11 cellular contexts compared by ENCODE assay signal in the genomic region with DNA sequence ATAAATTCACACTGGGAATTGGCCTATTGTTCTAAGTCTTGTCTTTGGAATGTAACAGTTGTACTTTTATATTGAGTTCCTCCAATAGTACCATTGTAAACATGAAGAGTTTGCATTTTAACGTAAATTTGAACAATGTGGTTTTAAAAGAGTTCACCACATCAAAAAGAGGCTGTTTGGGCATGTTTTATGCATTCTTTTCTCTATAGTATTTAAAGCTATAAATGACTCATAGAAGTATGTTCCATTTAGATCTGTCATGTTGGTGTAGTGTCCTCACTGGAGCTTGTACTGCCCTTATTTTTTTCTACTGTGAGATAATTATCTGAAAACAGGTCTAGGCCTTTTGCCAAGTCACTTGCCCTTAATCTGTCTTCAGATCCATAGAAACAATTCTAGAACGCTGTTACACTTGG.
DNase-seq lines count a peak whose midpoint lies in the region; ATAC-seq and TF ChIP-seq lines count a peak whose summit lies in the region.
"Had no signal": no experiment of that assay in that cellular context is flagged by ENCODE, and none has a peak within 500 bp of the region (broad histone marks: within the 10 kb centered on the region; RNA-seq: fewer than 3 reads in every experiment).

No MANE protein-coding gene starts in this region.

- H3K27ac ChIP-seq in SK-N-SH (ENCODE audit: low read depth in 2 of 2, low read length in 1 of 2) = peak overlapping the region; percentile 33 to 47; a peak in 2 of 4 replicates
- no peak overlapping the region for H3K27ac ChIP-seq in stomach

- H3K27me3 ChIP-seq in SK-N-SH (ENCODE audit: insufficient read depth) (no peaks in the 10 kb centered on the region), stomach (no peaks in the 10 kb centered on the region)

- H3K9me3 ChIP-seq in SK-N-SH = no peaks in the 10 kb centered on the region
- H3K9me3 ChIP-seq in stomach = no peaks in the 10 kb centered on the region

- TF ChIP-seq EP300 in SK-N-SH (IDR thresholded peaks at IDR 0.05; ENCODE audit: borderline replicate concordance in 1 of 2, low read depth in 1 of 2, low read length in 1 of 2) (peak; percentile 30 to 80; a peak in 1 of 4 replicates), stomach (IDR thresholded peaks at IDR 0.05) (no peak)

- H3K36me3 ChIP-seq in SK-N-SH (replicated peaks in 1 of 2; ENCODE audit: control insufficient read depth in 1 of 2, insufficient read depth in 2 of 2, low read length in 1 of 2) (no peaks in the 10 kb centered on the region), stomach (no peaks in the 10 kb centered on the region)

- no peaks in the 10 kb centered on the region for H4K20me1 ChIP-seq in SK-N-SH (ENCODE audit: insufficient read depth)

- H3K4me1 ChIP-seq in SK-N-SH (ENCODE audit: control insufficient read depth in 1 of 2, insufficient read depth in 2 of 2, low read depth in 1 of 2, low read length in 1 of 2) (peaks cover 8 to 10% of the 10 kb centered on the region in 2 experiments; a peak in 3 of 4 replicates), stomach (no peaks in the 10 kb centered on the region)

- CTCF ChIA-PET in SK-N-SH (lab: Yijun Ruan, JAX) = interaction anchor here (1.8 kb wide), 1 partner anchor 1317 kb away, joined by 4 read pairs; no protein-coding TSS in a partner anchor

- ATAC-seq in HG03565 (IDR thresholded peaks at IDR 0.05; ENCODE audit: unreplicated experiment) = peak; percentile 38
- no peak for ATAC-seq in HG02678 (IDR thresholded peaks at IDR 0.05; ENCODE audit: unreplicated experiment)
- no peak for ATAC-seq in left ventricle myocardium superior

- TF ChIP-seq POLR2A in stomach (IDR thresholded peaks at IDR 0.05) = no peak

- H3K9me2 ChIP-seq in SK-N-SH = no peaks in the 10 kb centered on the region

- TF ChIP-seq CTCF in SK-N-SH (IDR thresholded peaks at IDR 0.05) (no peak), stomach (IDR thresholded peaks at IDR 0.05) (no peak)

- no peak overlapping the region for H2AFZ ChIP-seq in SK-N-SH (ENCODE audit: low read depth)

- H3K4me2 ChIP-seq in SK-N-SH = no peak overlapping the region; the same call in 1 of the 2 replicates

- DNase-seq in AG08395 (ENCODE audit: low spot score) (peak; percentile 23), SK-N-SH (peak; percentile 27), fibroblast of the conjunctiva (ENCODE audit: low read depth) (peak; percentile 68), posterior vena cava (ENCODE audit: low spot score) (no peak), stomach (no peak), left ventricle myocardium superior (no peak)
- DNase-seq: NCI-H1048, retina had no signal

- intact Hi-C loops in posterior vena cava (cut with DNase I) (no loop called here), stomach (cut with DNase I; ENCODE audit: low total_unique reads) (no loop called here), left ventricle myocardium superior (cut with micrococcal nuclease) (no loop called here)

- WGBS in SK-N-SH (ENCODE audit: low lambda C conversion rate) = 13% methylated on average over 2 of the region's 2 CpGs
- WGBS in stomach, 5 donors = 52 to 64% (median 61%) methylated on average over 2 of the region's 2 CpGs

- POLR2A ChIA-PET in SK-N-SH (lab: Yijun Ruan, JAX) = no interaction called here

- H3K4me3 ChIP-seq in SK-N-SH (ENCODE audit: low read depth in 2 of 2, low read length in 1 of 2) (no peak overlapping the region), stomach (no peak overlapping the region)
- H3K4me3 ChIP-seq: lung had no signal

- no peak for TF ChIP-seq RAD21 in SK-N-SH (IDR thresholded peaks at IDR 0.05; ENCODE audit: low read length)

- H3K79me2 ChIP-seq in SK-N-SH (ENCODE audit: insufficient read depth) = no peaks in the 10 kb centered on the region

- H3K9ac ChIP-seq in SK-N-SH = no peak overlapping the region

- H3F3A ChIP-seq in SK-N-SH (replicated peaks; ENCODE audit: insufficient read depth) = peaks cover 11% of the 10 kb centered on the region

TF ChIP-seq in SK-N-SH, 30 proteins besides CTCF, POLR2A, EP300 and RAD21 (continues in another document):
- TF ChIP-seq, protein P1, sequence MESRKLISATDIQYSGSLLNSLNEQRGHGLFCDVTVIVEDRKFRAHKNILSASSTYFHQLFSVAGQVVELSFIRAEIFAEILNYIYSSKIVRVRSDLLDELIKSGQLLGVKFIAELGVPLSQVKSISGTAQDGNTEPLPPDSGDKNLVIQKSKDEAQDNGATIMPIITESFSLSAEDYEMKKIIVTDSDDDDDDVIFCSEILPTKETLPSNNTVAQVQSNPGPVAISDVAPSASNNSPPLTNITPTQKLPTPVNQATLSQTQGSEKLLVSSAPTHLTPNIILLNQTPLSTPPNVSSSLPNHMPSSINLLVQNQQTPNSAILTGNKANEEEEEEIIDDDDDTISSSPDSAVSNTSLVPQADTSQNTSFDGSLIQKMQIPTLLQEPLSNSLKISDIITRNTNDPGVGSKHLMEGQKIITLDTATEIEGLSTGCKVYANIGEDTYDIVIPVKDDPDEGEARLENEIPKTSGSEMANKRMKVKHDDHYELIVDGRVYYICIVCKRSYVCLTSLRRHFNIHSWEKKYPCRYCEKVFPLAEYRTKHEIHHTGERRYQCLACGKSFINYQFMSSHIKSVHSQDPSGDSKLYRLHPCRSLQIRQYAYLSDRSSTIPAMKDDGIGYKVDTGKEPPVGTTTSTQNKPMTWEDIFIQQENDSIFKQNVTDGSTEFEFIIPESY (IDR thresholded peaks at IDR 0.05; ENCODE audit: borderline replicate concordance, low read depth) = no peak
- TF ChIP-seq SIN3A (IDR thresholded peaks at IDR 0.05; ENCODE audit: borderline replicate concordance, low read depth, low read length) (no peak), JUND (IDR thresholded peaks at IDR 0.05) (peak; percentile 82), TEAD4 (IDR thresholded peaks at IDR 0.05; ENCODE audit: borderline replicate concordance, insufficient read depth) (peak; percentile 57; the same call in 1 of the 2 replicates), SMC3 (IDR thresholded peaks at IDR 0.05; ENCODE audit: low read depth, low read length) (no peak), MXI1 (IDR thresholded peaks at IDR 0.05; ENCODE audit: low read depth, low read length) (0 out of 2 replicates have a peak, but pooled peaks have one; percentile 22), TAF1 (IDR thresholded peaks at IDR 0.05; ENCODE audit: borderline replicate concordance, low read depth, low read length) (no peak), FOSL2 (IDR thresholded peaks at IDR 0.05; ENCODE audit: borderline replicate concordance, low read depth) (peak; percentile 75; the same call in 1 of the 2 replicates), FOXM1 (IDR thresholded peaks at IDR 0.05; ENCODE audit: low read depth) (peak; percentile 79), CHD2 (IDR thresholded peaks at IDR 0.05; ENCODE audit: low read length, partially characterized antibody) (no peak), ELF1 (IDR thresholded peaks at IDR 0.05) (no peak), RFX5 (IDR thresholded peaks at IDR 0.05; ENCODE audit: low read length) (no peak), MEF2A (IDR thresholded peaks at IDR 0.05; ENCODE audit: borderline replicate concordance, low read depth) (0 out of 2 replicates have a peak, but pooled peaks have one; percentile 34), FOXJ3 (CRISPR knock-in tag; IDR thresholded peaks at IDR 0.05) (no peak), NFIC (IDR thresholded peaks at IDR 0.05; ENCODE audit: borderline replicate concordance) (peak; percentile 88), GATA2 (CRISPR knock-in tag; IDR thresholded peaks at IDR 0.05) (0 out of 2 replicates have a peak, but pooled peaks have one; percentile 35), EZH2phosphoT487 (IDR thresholded peaks at IDR 0.05; ENCODE audit: borderline replicate concordance, low read depth) (no peak), TCF12 (IDR thresholded peaks at IDR 0.05) (peak; percentile 87), RXRA (IDR thresholded peaks at IDR 0.05; ENCODE audit: borderline replicate concordance, low read depth) (0 out of 2 replicates have a peak, but pooled peaks have one; percentile 56), GABPA (IDR thresholded peaks at IDR 0.05; ENCODE audit: low read depth) (no peak), YY1 (IDR thresholded peaks at IDR 0.05; ENCODE audit: low read depth) (no peak), NRF1 (IDR thresholded peaks at IDR 0.05; ENCODE audit: low read depth, low read length) (no peak)
- TF ChIP-seq, protein P2, sequence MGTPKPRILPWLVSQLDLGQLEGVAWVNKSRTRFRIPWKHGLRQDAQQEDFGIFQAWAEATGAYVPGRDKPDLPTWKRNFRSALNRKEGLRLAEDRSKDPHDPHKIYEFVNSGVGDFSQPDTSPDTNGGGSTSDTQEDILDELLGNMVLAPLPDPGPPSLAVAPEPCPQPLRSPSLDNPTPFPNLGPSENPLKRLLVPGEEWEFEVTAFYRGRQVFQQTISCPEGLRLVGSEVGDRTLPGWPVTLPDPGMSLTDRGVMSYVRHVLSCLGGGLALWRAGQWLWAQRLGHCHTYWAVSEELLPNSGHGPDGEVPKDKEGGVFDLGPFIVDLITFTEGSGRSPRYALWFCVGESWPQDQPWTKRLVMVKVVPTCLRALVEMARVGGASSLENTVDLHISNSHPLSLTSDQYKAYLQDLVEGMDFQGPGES (IDR thresholded peaks at IDR 0.05; ENCODE audit: low read depth, low read length) = no peak
- TF ChIP-seq, protein P3, sequence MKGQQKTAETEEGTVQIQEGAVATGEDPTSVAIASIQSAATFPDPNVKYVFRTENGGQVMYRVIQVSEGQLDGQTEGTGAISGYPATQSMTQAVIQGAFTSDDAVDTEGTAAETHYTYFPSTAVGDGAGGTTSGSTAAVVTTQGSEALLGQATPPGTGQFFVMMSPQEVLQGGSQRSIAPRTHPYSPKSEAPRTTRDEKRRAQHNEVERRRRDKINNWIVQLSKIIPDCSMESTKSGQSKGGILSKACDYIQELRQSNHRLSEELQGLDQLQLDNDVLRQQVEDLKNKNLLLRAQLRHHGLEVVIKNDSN (IDR thresholded peaks at IDR 0.05; ENCODE audit: borderline replicate concordance, low read depth) = no peak
- TF ChIP-seq, protein P4, sequence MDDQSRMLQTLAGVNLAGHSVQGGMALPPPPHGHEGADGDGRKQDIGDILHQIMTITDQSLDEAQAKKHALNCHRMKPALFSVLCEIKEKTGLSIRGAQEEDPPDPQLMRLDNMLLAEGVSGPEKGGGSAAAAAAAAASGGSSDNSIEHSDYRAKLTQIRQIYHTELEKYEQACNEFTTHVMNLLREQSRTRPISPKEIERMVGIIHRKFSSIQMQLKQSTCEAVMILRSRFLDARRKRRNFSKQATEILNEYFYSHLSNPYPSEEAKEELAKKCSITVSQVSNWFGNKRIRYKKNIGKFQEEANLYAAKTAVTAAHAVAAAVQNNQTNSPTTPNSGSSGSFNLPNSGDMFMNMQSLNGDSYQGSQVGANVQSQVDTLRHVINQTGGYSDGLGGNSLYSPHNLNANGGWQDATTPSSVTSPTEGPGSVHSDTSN (IDR thresholded peaks at IDR 0.05) = peak; percentile 78
- TF ChIP-seq, protein P5, sequence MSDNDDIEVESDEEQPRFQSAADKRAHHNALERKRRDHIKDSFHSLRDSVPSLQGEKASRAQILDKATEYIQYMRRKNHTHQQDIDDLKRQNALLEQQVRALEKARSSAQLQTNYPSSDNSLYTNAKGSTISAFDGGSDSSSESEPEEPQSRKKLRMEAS (IDR thresholded peaks at IDR 0.05; ENCODE audit: low read depth) = 0 out of 2 replicates have a peak, but pooled peaks have one; percentile 16

Comparison
In these comparisons a context has a peak if more than half of its experiments do, and no peak if none do; other contexts are left out.
1. DNase-seq: peak in AG08395 (single experiment), SK-N-SH (single experiment) and fibroblast of the conjunctiva (single experiment); none in posterior vena cava (single experiment), stomach (single experiment) and left ventricle myocardium superior (single experiment).
2. H3K27ac ChIP-seq: peak in SK-N-SH (2 of 2); none in stomach (0 of 5).